Comparison of ENCODE assay signal across 15 cellular contexts in genomic region chr1:94234615-94235014, GRCh38. TPM values are rescaled to one million over a fixed set of nuclear protein-coding genes. Genes with fewer than 3 reads are reported as not detected.
DNase-seq lines count a peak whose midpoint lies in the region; ATAC-seq and TF ChIP-seq lines count a peak whose summit lies in the region.
"Had no signal": no experiment of that assay in that cellular context is flagged by ENCODE, and none has a peak within 500 bp of the region (broad histone marks: within the 10 kb centered on the region; RNA-seq: fewer than 3 reads in every experiment).

No MANE protein-coding gene starts in this region.

- H3K4me1 ChIP-seq in PC-3 (ENCODE audit: insufficient read depth, low read length) (peaks cover 65% of the 10 kb centered on the region), endocrine pancreas (ENCODE audit: control insufficient read depth, insufficient read depth, low read length) (peaks cover 25% of the 10 kb centered on the region), right lobe of liver (peaks cover 0 to 11% (median 0%) of the 10 kb centered on the region in 4 donors), tibial artery (peaks cover 0 to 51% (median 19%) of the 10 kb centered on the region in 4 donors), adrenal gland (replicated peaks in 1 of 2) (peaks cover 0 to 6% of the 10 kb centered on the region in 2 donors)

- H3F3A ChIP-seq in PC-3 (ENCODE audit: low read length, unreplicated experiment), result peaks cover 5% of the 10 kb centered on the region

- no peak for TF ChIP-seq POLR2A in right lobe of liver (IDR thresholded peaks at IDR 0.05)
- no peak for TF ChIP-seq POLR2A in adrenal gland (IDR thresholded peaks at IDR 0.05)

- H3K27ac ChIP-seq in PC-3 (ENCODE audit: low read length) (peak overlapping the region; percentile 77), right lobe of liver (peak overlapping the region; percentile 96 to 97 (median 97)), tibial artery (peak overlapping the region; percentile 14 to 94), adrenal gland (no peak overlapping the region)

- no TSS peak for BruUV-seq in PC-3 (replicated peaks; lab: Mats Ljungman, UMichigan)

- intact Hi-C loops in PC-3 (cut with micrococcal nuclease) (loop anchor here (1.0 to 10.0 kb wide), 4 partner anchors 12 to 180 kb away; partner anchors contain the start of gene ABCD3), right lobe of liver (cut with DNase I) (no loop called here), tibial artery (cut with DNase I; ENCODE audit: low total_unique reads) (loop anchor here (5.0 kb wide), 2 partner anchors 98 to 172 kb away; no protein-coding TSS in a partner anchor), adrenal gland (cut with DNase I) (no loop called here)

- peaks cover 77% of the 10 kb centered on the region for H4K20me1 ChIP-seq in PC-3 (ENCODE audit: low read length)

- CTCF ChIA-PET in PC-3 (lab: Charles Lee), result no interaction called here

- H3K4me2 ChIP-seq in PC-3 (ENCODE audit: low read length), result peak overlapping the region; percentile 84

- H3K27me3 ChIP-seq in PC-3 (ENCODE audit: low read length), result no peaks in the 10 kb centered on the region
- no peaks in the 10 kb centered on the region for H3K27me3 ChIP-seq in endocrine pancreas (ENCODE audit: control insufficient read depth, insufficient read depth, low read length)
- H3K27me3 ChIP-seq in right lobe of liver, result no peaks in the 10 kb centered on the region
- no peaks in the 10 kb centered on the region for H3K27me3 ChIP-seq in tibial artery
- H3K27me3 ChIP-seq in adrenal gland, result peaks cover 22% of the 10 kb centered on the region

- POLR2A ChIA-PET in PC-3 (lab: Charles Lee; ENCODE audit: unreplicated experiment), result interaction anchor here (0.6 kb wide), 1 partner anchor 37 kb away, joined by 3 read pairs; no protein-coding TSS in a partner anchor

- H3K9me2 ChIP-seq in PC-3 (replicated peaks; ENCODE audit: low read length), result no peaks in the 10 kb centered on the region

- no peak for TF ChIP-seq CTCF in PC-3 (conservative IDR thresholded peaks at IDR 0.05; ENCODE audit: low read depth, low read length)
- TF ChIP-seq CTCF in right lobe of liver (IDR thresholded peaks at IDR 0.05), result no peak
- TF ChIP-seq CTCF in tibial artery (IDR thresholded peaks at IDR 0.05), result no peak
- no peak for TF ChIP-seq CTCF in adrenal gland (IDR thresholded peaks at IDR 0.05)

- peaks cover 100% of the 10 kb centered on the region for H3K79me2 ChIP-seq in PC-3 (ENCODE audit: low read length)

- H2AFZ ChIP-seq in PC-3 (ENCODE audit: low read length), result no peak overlapping the region

- H3K4me3 ChIP-seq in PC-3 (ENCODE audit: low read length), result peak overlapping the region; percentile 96
- peak overlapping the region; percentile 79 for H3K4me3 ChIP-seq in endocrine pancreas (ENCODE audit: control insufficient read depth, insufficient read depth, low read length)
- peak overlapping the region in 2 of 3 donors; percentile 82 to 91 for H3K4me3 ChIP-seq in right lobe of liver
- no peak overlapping the region for H3K4me3 ChIP-seq in tibial artery
- H3K4me3 ChIP-seq in adrenal gland, result no peak overlapping the region

- DNase-seq in PC-3 (no peak), right lobe of liver (no peak), tibial artery (no peak), D341Med (ENCODE audit: low spot score) (no peak), NCI-H187 (lab: John Stamatoyannopoulos, UW) (no peak), adrenal gland (no peak)
- DNase-seq: activated CD4-positive, alpha-beta T cell treated with anti-CD3 and anti-CD28 coated beads, Interleukin-2, amount 50 U/mL, for 4 hours; activated naive CD8-positive, alpha-beta T cell treated with anti-CD3 and anti-CD28 coated beads, Interleukin-2, amount 50 U/mL, for 24 hours; CD4-positive, CD25-positive, alpha-beta regulatory T cell; NCI-H1105; NCI-H2227 treated with DMSO at 0.1 percent for 48 hours; stimulated activated naive CD8-positive, alpha-beta T cell treated with anti-CD3 and anti-CD28 coated beads, Interleukin-15, Interleukin-2, amounts not matched to agents 100 U/mL and 50 U/mL, for 24 hours had no signal

- H3K9ac ChIP-seq in PC-3 (ENCODE audit: low read length) (peak overlapping the region; percentile 92), endocrine pancreas (ENCODE audit: control insufficient read depth, insufficient read depth, low read length) (no peak overlapping the region)

- ATAC-seq in PC-3 (no peak), right lobe of liver (peak in 1 of 4 donors; percentile 12)
- ATAC-seq: activated naive CD8-positive, alpha-beta T cell treated with anti-CD3 and anti-CD28 coated beads, Interleukin-2, amount 50 U/mL, for 24 hours; stimulated activated naive CD8-positive, alpha-beta T cell treated with anti-CD3 and anti-CD28 coated beads, Interleukin-15, Interleukin-2, amounts not matched to agents 100 U/mL and 50 U/mL, for 24 hours had no signal

- 7% methylated on average over 1 of the region's 1 CpG for WGBS in right lobe of liver (ENCODE audit: insufficient coverage, low coverage, low lambda C conversion rate, missing lambda C conversion rate)
- WGBS in adrenal gland, 4 donors, result 70 to 78% (median 77%) methylated on average over 1 of the region's 1 CpG

- no peaks in the 10 kb centered on the region for H3K9me3 ChIP-seq in PC-3 (ENCODE audit: low read length)
- no peaks in the 10 kb centered on the region for H3K9me3 ChIP-seq in endocrine pancreas (ENCODE audit: control insufficient read depth, low read length)
- no peaks in the 10 kb centered on the region for H3K9me3 ChIP-seq in right lobe of liver
- H3K9me3 ChIP-seq in tibial artery, result no peaks in the 10 kb centered on the region
- H3K9me3 ChIP-seq in adrenal gland (replicated peaks in 1 of 3), result no peaks in the 10 kb centered on the region
- H3K9me3 ChIP-seq: esophagus muscularis mucosa had no signal

- H3K36me3 ChIP-seq in PC-3 (ENCODE audit: low read depth, low read length), result peaks cover 44% of the 10 kb centered on the region
- H3K36me3 ChIP-seq in endocrine pancreas (ENCODE audit: control insufficient read depth, insufficient read depth, low read length), result no peaks in the 10 kb centered on the region
- no peaks in the 10 kb centered on the region for H3K36me3 ChIP-seq in right lobe of liver
- no peaks in the 10 kb centered on the region for H3K36me3 ChIP-seq in tibial artery
- H3K36me3 ChIP-seq in adrenal gland (replicated peaks in 1 of 2), result no peaks in the 10 kb centered on the region
- H3K36me3 ChIP-seq: esophagus muscularis mucosa had no signal

RNA-seq across cellular contexts. Expression of gene ARHGAP29, which starts 2.8 kb away (rescaled TPM):
- total RNA-seq in PC-3 (2014; rRNA removed) (161 and 166 TPM in 2 replicates), right lobe of liver (10 to 100 TPM; 15.1 to 28.9 (median 21.1) TPM), adrenal gland (10 to 100 TPM in 6 of 8 donors, 1 to 10 TPM in 2; 7.7 to 16.7 (median 11.1) TPM)
- 1 to 10 TPM; 5.3 to 7.2 (median 6.2) TPM for polyA plus RNA-seq in adrenal gland
- total RNA-seq: activated T-helper 1 cell treated with anti-CD3 and anti-CD28 coated beads, Interleukin-12 subunit alpha, Interleukin-12 subunit beta, Interleukin-2, Interleukin-4 antibody, amounts not matched to agents 30 ng/mL and 10 ng/mL and 1 ng/mL, durations not matched to agents 14 hours and 24 hours and 36 hours; CD4-positive, CD25-positive, alpha-beta regulatory T cell had no signal
- polyA plus RNA-seq: CD4-positive, CD25-positive, alpha-beta regulatory T cell had no signal

Comparison
In these comparisons a context has a peak if more than half of its experiments do, and no peak if none do; other contexts are left out.
1. H3K27ac ChIP-seq: peak in PC-3 (single experiment), right lobe of liver (3 of 3) and tibial artery (2 of 2); none in adrenal gland (0 of 5).
2. H3K4me3 ChIP-seq: peak in PC-3 (single experiment), endocrine pancreas (single experiment) and right lobe of liver (2 of 3); none in tibial artery (0 of 2) and adrenal gland (0 of 4).
3. intact Hi-C loops: an anchor here in PC-3 (1.0 to 10.0 kb wide) and tibial artery (5.0 kb wide); none called in right lobe of liver and adrenal gland.